Comparison of ENCODE assay signal across 8 cellular contexts in genomic region chr1:166433404-166434304, GRCh38.
A peak's percentile ranks its signal among the peaks of the same experiment; 100 is the strongest.
DNase-seq lines count a peak whose midpoint lies in the region; TF ChIP-seq lines count a peak whose summit lies in the region.
"Not testable (repeated sequence)": the region's sequence is repeated elsewhere in the genome, so short reads cannot be mapped to it uniquely, and the experiment has no call there.

No MANE protein-coding gene starts in this region.

- H3K27me3 ChIP-seq in mammary epithelial cell (ENCODE audit: insufficient read depth, low read length), result not testable (repeated sequence)

- H3K4me3 ChIP-seq in mammary epithelial cell (replicated peaks in 1 of 3; ENCODE audit: insufficient read depth in 1 of 3, low read depth in 2 of 3, low read length in 3 of 3), result not testable (repeated sequence)

- CTCF ChIA-PET in Calu3 (lab: Charles Lee); mammary epithelial cell (lab: Charles Lee; ENCODE audit: low non-redundant PET): not testable (repeated sequence)

- not testable (repeated sequence) for H2AFZ ChIP-seq in mammary epithelial cell (ENCODE audit: low read depth, low read length)

- H3K9me3 ChIP-seq in mammary epithelial cell (replicated peaks; ENCODE audit: insufficient read depth, low read length), result not testable (repeated sequence)

- not testable (repeated sequence) for H3K4me3 Mint-ChIP-seq in Calu3 (ENCODE audit: low read depth, unreplicated experiment); progenitor cell of endocrine pancreas (ENCODE audit: low read depth)

- dilution Hi-C loops in mammary epithelial cell (cut with HindIII; ENCODE audit: low sequenced_read_pairs), result not testable (repeated sequence)

- TF ChIP-seq CTCF in Calu3 (IDR thresholded peaks at IDR 0.05; ENCODE audit: unreplicated experiment), result not testable (repeated sequence)
- peak; percentile 25 to 57 for TF ChIP-seq CTCF in mammary epithelial cell (conservative IDR thresholded peaks at IDR 0.05 in 1 of 2, IDR thresholded peaks at IDR 0.05 in 1 of 2; ENCODE audit: extremely low read depth in 1 of 2, insufficient read depth in 1 of 2, low read depth in 1 of 2, low read length in 2 of 2)
- TF ChIP-seq CTCF in progenitor cell of endocrine pancreas (IDR thresholded peaks at IDR 0.05; ENCODE audit: unreplicated experiment), result peak; percentile 64

- not testable (repeated sequence) for H3K79me2 ChIP-seq in mammary epithelial cell (ENCODE audit: insufficient read depth, low read length)

- WGBS in mammary epithelial cell (ENCODE audit: low coverage, missing lambda C conversion rate), result 20% methylated on average over 7 of the region's 7 CpGs

- peak; percentile 38 for DNase-seq in Calu3
- peak; percentile 4 for DNase-seq in GM19238 (ENCODE audit: insufficient read length, low spot score)
- peak; percentile 18 for DNase-seq in KBM-7
- peak; percentile 63 for DNase-seq in NCI-H2171 treated with DMSO at 0.1 percent for 48 hours (lab: John Stamatoyannopoulos, UW)
- DNase-seq in RPMI7951 (ENCODE audit: low read depth), result peak; percentile 27
- DNase-seq in mammary epithelial cell, result peak; percentile 28
- peak; percentile 56 for DNase-seq in iPS DF 4.7 (ENCODE audit: extremely low read depth, low spot score)
- not testable (repeated sequence) for DNase-seq in progenitor cell of endocrine pancreas (ENCODE audit: low spot score, unreplicated experiment)

- H3K9ac ChIP-seq in mammary epithelial cell (ENCODE audit: insufficient read depth, low read length), result not testable (repeated sequence)

- in situ Hi-C loops in KBM-7 (cut with MboI; ENCODE audit: low pct_unique_long_range_greater_than_20kb, low sequenced_read_pairs), result not testable (repeated sequence)
- in situ Hi-C loops in mammary epithelial cell (cut with MboI; ENCODE audit: low sequenced_read_pairs in 2 of 2), result loop anchor here in 1 of 2 donors (25.0 kb wide), 2 partner anchors 296 to 496 kb away; no protein-coding TSS in a partner anchor

- H3K27me3 Mint-ChIP-seq in Calu3 (ENCODE audit: unreplicated experiment); progenitor cell of endocrine pancreas: not testable (repeated sequence)

- H3K4me2 ChIP-seq in mammary epithelial cell (ENCODE audit: insufficient read depth, low read depth, low read length), result not testable (repeated sequence)

- H3K27ac Mint-ChIP-seq in Calu3 (ENCODE audit: unreplicated experiment); progenitor cell of endocrine pancreas: not testable (repeated sequence)

- intact Hi-C loops in Calu3 (cut with micrococcal nuclease; ENCODE audit: unreplicated experiment) (loop anchor here (1.0 kb wide), 2 partner anchors 300 to 505 kb away; no protein-coding TSS in a partner anchor), mammary epithelial cell (cut with micrococcal nuclease) (loop anchor here (1.0 to 10.0 kb wide), 3 partner anchors 269 to 509 kb away; partner anchors contain the start of gene FAM78B)

- H3K9me3 Mint-ChIP-seq in Calu3 (ENCODE audit: low read depth, unreplicated experiment); progenitor cell of endocrine pancreas (ENCODE audit: low read depth): not testable (repeated sequence)

- not testable (repeated sequence) for H3K36me3 ChIP-seq in mammary epithelial cell (ENCODE audit: insufficient read depth, low read length)

- not testable (repeated sequence) for H3K27ac ChIP-seq in mammary epithelial cell (ENCODE audit: insufficient read depth, low read depth, low read length)

- BruUV-seq in Calu3 (replicated peaks; lab: Mats Ljungman, UMichigan); mammary epithelial cell (replicated peaks; lab: Mats Ljungman, UMichigan): not testable (repeated sequence)

- H3K4me1 ChIP-seq in mammary epithelial cell (ENCODE audit: insufficient read depth, low read length), result not testable (repeated sequence)

- H4K20me1 ChIP-seq in mammary epithelial cell (ENCODE audit: insufficient read depth, low read length), result not testable (repeated sequence)

- not testable (repeated sequence) for H3K4me1 Mint-ChIP-seq in Calu3 (ENCODE audit: low read depth, unreplicated experiment); progenitor cell of endocrine pancreas (ENCODE audit: low read depth)

- H3K36me3 Mint-ChIP-seq in Calu3 (ENCODE audit: insufficient read depth, unreplicated experiment); progenitor cell of endocrine pancreas (ENCODE audit: insufficient read depth): not testable (repeated sequence)
